In genomic region chr19:13381827-13382632, GRCh38 we compare ENCODE assay signal across 22 cellular contexts.
DNase-seq lines count a peak whose midpoint lies in the region; ATAC-seq, FAIRE-seq and TF ChIP-seq lines count a peak whose summit lies in the region.
"Had no signal": no experiment of that assay in that cellular context is flagged by ENCODE, and none has a peak within 500 bp of the region (broad histone marks: within the 10 kb centered on the region; RNA-seq: fewer than 3 reads in every experiment).

No MANE protein-coding gene starts in this region.

- H3K9me3 ChIP-seq in right atrium auricular region (no peaks in the 10 kb centered on the region), right cardiac atrium (ENCODE audit: control insufficient read depth, low read length) (no peaks in the 10 kb centered on the region)

- no peak overlapping the region for H3K4me3 Mint-ChIP-seq in stimulated activated effector memory CD8-positive, alpha-beta T cell treated with anti-CD3 and anti-CD28 coated beads, Interleukin-12 subunit alpha, Interleukin-12 subunit beta, amount 100 ng/mL, for 72 hours
- H3K4me3 Mint-ChIP-seq: CD8-positive, alpha-beta T cell had no signal

- peak; percentile 58 for ATAC-seq in Right ventricle myocardium superior (ENCODE audit: poor library complexity)
- ATAC-seq in right cardiac atrium = peak; percentile 31 to 75
- ATAC-seq in stimulated activated effector memory CD8-positive, alpha-beta T cell treated with anti-CD3 and anti-CD28 coated beads, Interleukin-12 subunit alpha, Interleukin-12 subunit beta, amount 100 ng/mL, for 72 hours = no peak
- ATAC-seq: CD8-positive, alpha-beta T cell; HCT116; Panc1 had no signal

- FAIRE-seq in bronchial epithelial cell (lab: Jason Lieb, UNC) = peak; percentile 52
- FAIRE-seq: GM12892, HTR-8/SVneo had no signal

- H3K9me3 Mint-ChIP-seq in stimulated activated effector memory CD8-positive, alpha-beta T cell treated with anti-CD3 and anti-CD28 coated beads, Interleukin-12 subunit alpha, Interleukin-12 subunit beta, amount 100 ng/mL, for 72 hours = no peaks in the 10 kb centered on the region
- H3K9me3 Mint-ChIP-seq: CD8-positive, alpha-beta T cell had no signal

- TF ChIP-seq CTCF in right atrium auricular region (IDR thresholded peaks at IDR 0.05) (no peak), bronchial epithelial cell (IDR thresholded peaks at IDR 0.05; ENCODE audit: insufficient read depth, low read length, severe bottlenecking) (no peak)

- no peaks in the 10 kb centered on the region for H3K4me1 Mint-ChIP-seq in stimulated activated effector memory CD8-positive, alpha-beta T cell treated with anti-CD3 and anti-CD28 coated beads, Interleukin-12 subunit alpha, Interleukin-12 subunit beta, amount 100 ng/mL, for 72 hours

- H3K27me3 ChIP-seq in right atrium auricular region (no peaks in the 10 kb centered on the region), bronchial epithelial cell (ENCODE audit: control insufficient read depth, insufficient read depth, low read length) (no peaks in the 10 kb centered on the region), right cardiac atrium (ENCODE audit: control insufficient read depth, insufficient read depth) (no peaks in the 10 kb centered on the region)

- intact Hi-C loops in Right ventricle myocardium superior (cut with DNase I) (no loop called here), right cardiac atrium (cut with DNase I) (no loop called here)

- H3K4me3 ChIP-seq in right atrium auricular region (no peak overlapping the region), bronchial epithelial cell (ENCODE audit: low read depth, low read length) (no peak overlapping the region), right cardiac atrium (ENCODE audit: low read length) (no peak overlapping the region)
- H3K4me3 ChIP-seq: GM23248 had no signal

- no peaks in the 10 kb centered on the region for H3K36me3 Mint-ChIP-seq in stimulated activated effector memory CD8-positive, alpha-beta T cell treated with anti-CD3 and anti-CD28 coated beads, Interleukin-12 subunit alpha, Interleukin-12 subunit beta, amount 100 ng/mL, for 72 hours
- H3K36me3 Mint-ChIP-seq: CD8-positive, alpha-beta T cell had no signal

- H3K36me3 ChIP-seq in right atrium auricular region (no peaks in the 10 kb centered on the region), bronchial epithelial cell (ENCODE audit: control insufficient read depth, insufficient read depth, low read length) (no peaks in the 10 kb centered on the region)

- H3K4me1 ChIP-seq in right atrium auricular region = no peaks in the 10 kb centered on the region
- no peaks in the 10 kb centered on the region for H3K4me1 ChIP-seq in right cardiac atrium (ENCODE audit: control insufficient read depth, insufficient read depth, low read length)

- H3K27ac ChIP-seq in right atrium auricular region = no peak overlapping the region
- no peak overlapping the region for H3K27ac ChIP-seq in right cardiac atrium (ENCODE audit: low read length)
- H3K27ac ChIP-seq: GM23248, HL-60 had no signal

- 27% methylated on average over 9 of the region's 9 CpGs for WGBS in right cardiac atrium

- no peak overlapping the region for H3K27ac Mint-ChIP-seq in stimulated activated effector memory CD8-positive, alpha-beta T cell treated with anti-CD3 and anti-CD28 coated beads, Interleukin-12 subunit alpha, Interleukin-12 subunit beta, amount 100 ng/mL, for 72 hours
- H3K27ac Mint-ChIP-seq: CD8-positive, alpha-beta T cell had no signal

- DNase-seq in Right ventricle myocardium superior = no peak
- DNase-seq in right atrium auricular region (ENCODE audit: low spot score) = no peak
- no peak for DNase-seq in bronchial epithelial cell (ENCODE audit: low read depth)
- DNase-seq in right cardiac atrium = peak in 1 of 3 donors; percentile 23
- no peak for DNase-seq in RKO (ENCODE audit: low spot score)
- no peak for DNase-seq in activated effector memory CD4-positive, alpha-beta T cell treated with Interleukin-2 at 50 U/mL for 16 hours
- no peak for DNase-seq in stimulated activated effector memory CD8-positive, alpha-beta T cell treated with anti-CD3 and anti-CD28 coated beads, Interleukin-12 subunit alpha, Interleukin-12 subunit beta, amount 100 ng/mL, for 72 hours (ENCODE audit: low spot score in 2 of 2)
- no peak for DNase-seq in hypothalamus (lab: John Stamatoyannopoulos, UW)
- DNase-seq: CD8-positive, alpha-beta T cell; DND-41; GDM1; GM23248; NCI-H1417 treated with DMSO at 0.1 percent for 48 hours; NCI-H2029 treated with DMSO at 0.1 percent for 48 hours; NCI-H510A; NCI-H774; SHP77 treated with DMSO at 0.1 percent for 48 hours had no signal
